In the genomic region with DNA sequence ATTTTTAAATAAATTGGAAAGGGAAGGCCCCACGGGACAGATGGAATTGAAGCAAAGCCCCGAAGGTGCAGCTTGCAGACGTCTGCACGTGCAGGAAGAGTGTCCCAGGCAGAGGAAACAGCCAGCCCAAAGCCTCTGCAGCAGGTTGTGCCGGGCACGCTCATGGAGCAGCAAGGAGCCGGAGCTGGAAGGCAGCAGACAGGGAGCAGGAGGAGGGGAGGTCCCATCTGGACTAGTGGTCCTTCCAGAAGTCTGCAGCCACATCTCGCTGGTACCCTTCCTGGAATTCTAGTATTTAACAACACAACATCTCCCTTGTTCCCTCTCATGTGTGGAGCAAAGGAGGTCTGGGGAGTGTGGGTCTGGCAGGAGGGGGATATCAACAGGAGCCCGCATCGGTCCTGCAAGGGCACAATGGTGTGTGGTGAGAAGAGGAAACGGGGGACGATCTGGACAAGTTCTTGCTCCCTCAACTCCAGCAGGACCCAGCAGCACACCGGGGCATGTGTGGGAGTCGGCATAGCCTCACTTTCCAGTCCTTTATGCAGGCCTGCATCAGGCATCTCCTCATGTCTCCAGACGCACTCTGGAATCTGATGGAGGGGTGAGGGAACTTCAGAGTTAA, we compare ENCODE assay signal across 20 cellular contexts.
"Had no signal": no experiment of that assay in that cellular context is flagged by ENCODE, and none has a peak within 500 bp of the region (broad histone marks: within the 10 kb centered on the region; RNA-seq: fewer than 3 reads in every experiment).

No MANE protein-coding gene starts in this region.

- H3K4me1 Mint-ChIP-seq: memory B cell; naive B cell; nephron progenitor cell; stimulated activated effector memory CD8-positive, alpha-beta T cell treated with anti-CD3 and anti-CD28 coated beads, Interleukin-12 subunit alpha, Interleukin-12 subunit beta, amount 100 ng/mL, for 72 hours had no signal

- H3K27ac ChIP-seq: epithelial cell of prostate, esophagus muscularis mucosa, gastrocnemius medialis, left lung, lower lobe of right lung, right atrium auricular region, thoracic aorta had no signal

- H3K36me3 Mint-ChIP-seq: memory B cell; naive B cell; stimulated activated effector memory CD8-positive, alpha-beta T cell treated with anti-CD3 and anti-CD28 coated beads, Interleukin-12 subunit alpha, Interleukin-12 subunit beta, amount 100 ng/mL, for 72 hours had no signal

- H3K4me1 ChIP-seq: esophagus muscularis mucosa, gastrocnemius medialis, left lung, lower lobe of right lung, right atrium auricular region had no signal

- H3K36me3 ChIP-seq: esophagus muscularis mucosa, gastrocnemius medialis, left lung, lower lobe of right lung, right atrium auricular region, thoracic aorta had no signal

- H3K27me3 ChIP-seq: esophagus muscularis mucosa, gastrocnemius medialis, left lung, right atrium auricular region had no signal

- H3K4me3 ChIP-seq: esophagus muscularis mucosa, gastrocnemius medialis, left lung, lower lobe of right lung, right atrium auricular region, smooth muscle cell, thoracic aorta had no signal

- H3K9me3 Mint-ChIP-seq: dendritic cell treated with granulocyte-macrophage colony-stimulating factor and Interleukin-4, amounts not matched to agents 40 ng/mL and 50 ng/mL, for 4 days; effector memory CD8-positive, alpha-beta T cell; nephron progenitor cell; stimulated activated effector memory CD8-positive, alpha-beta T cell treated with anti-CD3 and anti-CD28 coated beads, Interleukin-12 subunit alpha, Interleukin-12 subunit beta, amount 100 ng/mL, for 72 hours; stimulated activated naive CD8-positive, alpha-beta T cell treated with anti-CD3 and anti-CD28 coated beads, Interleukin-15, Interleukin-2, amounts not matched to agents 100 ng/mL and 50 ng/mL, for 24 hours had no signal

- ATAC-seq: effector memory CD8-positive, alpha-beta T cell; gastrocnemius medialis; left lung; lower lobe of right lung; stimulated activated effector memory CD8-positive, alpha-beta T cell treated with anti-CD3 and anti-CD28 coated beads, Interleukin-12 subunit alpha, Interleukin-12 subunit beta, amount 100 ng/mL, for 72 hours had no signal

- DNase-seq: cerebellar nuclear complex; effector memory CD8-positive, alpha-beta T cell; gastrocnemius medialis; left lung; lower lobe of right lung; midbrain; naive B cell; nephron progenitor cell; stimulated activated CD4-positive, alpha-beta T cell treated with anti-CD3 and anti-CD28 coated beads, Interleukin-4, amount 100 ng/mL, for 1 hour; stimulated activated CD8-positive, alpha-beta memory T cell treated with anti-CD3 and anti-CD28 coated beads, Interleukin-4, amount 100 ng/mL, for 48 hours; trophoblast cell had no signal

- H3K4me3 Mint-ChIP-seq: dendritic cell treated with granulocyte-macrophage colony-stimulating factor and Interleukin-4, amounts not matched to agents 40 ng/mL and 50 ng/mL, for 4 days; effector memory CD8-positive, alpha-beta T cell; memory B cell; naive B cell; nephron progenitor cell; stimulated activated effector memory CD8-positive, alpha-beta T cell treated with anti-CD3 and anti-CD28 coated beads, Interleukin-12 subunit alpha, Interleukin-12 subunit beta, amount 100 ng/mL, for 72 hours; stimulated activated naive CD8-positive, alpha-beta T cell treated with anti-CD3 and anti-CD28 coated beads, Interleukin-15, Interleukin-2, amounts not matched to agents 100 ng/mL and 50 ng/mL, for 24 hours had no signal

- H3K9me3 ChIP-seq: esophagus muscularis mucosa, gastrocnemius medialis, left lung, lower lobe of right lung, right atrium auricular region, thoracic aorta had no signal

- H3K27ac Mint-ChIP-seq: dendritic cell treated with granulocyte-macrophage colony-stimulating factor and Interleukin-4, amounts not matched to agents 40 ng/mL and 50 ng/mL, for 4 days; effector memory CD8-positive, alpha-beta T cell; memory B cell; naive B cell; nephron progenitor cell; stimulated activated effector memory CD8-positive, alpha-beta T cell treated with anti-CD3 and anti-CD28 coated beads, Interleukin-12 subunit alpha, Interleukin-12 subunit beta, amount 100 ng/mL, for 72 hours; stimulated activated naive CD8-positive, alpha-beta T cell treated with anti-CD3 and anti-CD28 coated beads, Interleukin-15, Interleukin-2, amounts not matched to agents 100 ng/mL and 50 ng/mL, for 24 hours had no signal
